25 cellular contexts compared by ENCODE assay signal in the genomic region with DNA sequence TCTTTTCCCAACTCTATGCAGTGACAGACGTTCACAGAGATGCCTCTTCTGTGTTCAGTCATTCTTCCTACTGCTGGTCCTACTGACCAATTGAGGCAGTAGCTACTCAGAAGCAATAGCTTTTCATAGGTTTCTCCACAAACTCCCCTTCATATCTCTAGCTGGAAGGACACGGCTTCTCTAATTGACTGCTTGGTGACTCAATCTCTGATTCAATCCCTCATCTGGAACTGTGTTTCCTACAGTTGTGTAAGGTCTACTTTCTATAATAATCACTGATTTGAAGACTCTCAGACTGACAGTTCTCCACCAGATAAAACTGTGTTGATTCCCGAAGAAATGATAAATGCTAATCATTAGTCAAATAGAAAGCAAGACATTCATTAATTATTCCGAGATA.
"Had no signal": no experiment of that assay in that cellular context is flagged by ENCODE, and none has a peak within 500 bp of the region (broad histone marks: within the 10 kb centered on the region; RNA-seq: fewer than 3 reads in every experiment).

No MANE protein-coding gene starts in this region.

- H3K4me3 Mint-ChIP-seq: activated CD8-positive, alpha-beta T cell treated with anti-CD3 and anti-CD28 coated beads, Interleukin-2, amount 10 ng/mL, durations not matched to agents 7 days and 5 days; activated naive CD8-positive, alpha-beta T cell treated with anti-CD3 and anti-CD28 coated beads, Interleukin-2, amount 10 ng/mL, durations not matched to agents 7 days and 5 days; endodermal cell; nephron; T-cell had no signal

- H3K4me1 ChIP-seq: heart right ventricle, prostate gland, spleen, thyroid gland, upper lobe of right lung had no signal

- H3K36me3 ChIP-seq: cardiac muscle cell, heart right ventricle, neutrophil, ovary, prostate gland, spleen, thyroid gland, upper lobe of right lung had no signal

- H3K4me3 ChIP-seq: cardiac muscle cell, heart right ventricle, ovary, prostate gland, spleen, thyroid gland, upper lobe of right lung had no signal

- H3K27me3 ChIP-seq: cardiac muscle cell, neutrophil, thyroid gland, upper lobe of right lung had no signal

- H3K9me3 ChIP-seq: heart right ventricle, neutrophil, ovary, prostate gland, spleen, thyroid gland, upper lobe of right lung had no signal

- H3K27me3 Mint-ChIP-seq: T-cell had no signal

- H3K36me3 Mint-ChIP-seq: T-cell had no signal

- H3K27ac Mint-ChIP-seq: activated CD8-positive, alpha-beta T cell treated with anti-CD3 and anti-CD28 coated beads, Interleukin-2, amount 10 ng/mL, durations not matched to agents 7 days and 5 days; activated naive CD8-positive, alpha-beta T cell treated with anti-CD3 and anti-CD28 coated beads, Interleukin-2, amount 10 ng/mL, durations not matched to agents 7 days and 5 days; activated T-helper 1 cell treated with anti-CD3 and anti-CD28 coated beads, Interleukin-12 subunit alpha, Interleukin-12 subunit beta, Interleukin-2, Interleukin-4 antibody, amounts not matched to agents 30 ng/mL and 10 ng/mL and 1 ng/mL, durations not matched to agents 14 hours and 24 hours and 36 hours; endodermal cell; nephron had no signal

- H3K9me3 Mint-ChIP-seq: activated naive CD8-positive, alpha-beta T cell treated with anti-CD3 and anti-CD28 coated beads, Interleukin-2, amount 10 ng/mL, durations not matched to agents 7 days and 5 days; activated T-helper 1 cell treated with anti-CD3 and anti-CD28 coated beads, Interleukin-12 subunit alpha, Interleukin-12 subunit beta, Interleukin-2, Interleukin-4 antibody, amounts not matched to agents 30 ng/mL and 10 ng/mL and 1 ng/mL, durations not matched to agents 14 hours and 24 hours and 36 hours; endodermal cell; nephron; T-cell had no signal

- DNase-seq: activated CD4-positive, alpha-beta T cell treated with anti-CD3 and anti-CD28 coated beads for 4 hours; activated CD4-positive, CD25-positive, alpha-beta regulatory T cell; activated CD8-positive, alpha-beta T cell treated with anti-CD3 and anti-CD28 coated beads, Interleukin-2, amount 10 ng/mL, durations not matched to agents 7 days and 5 days; activated gamma-delta T cell treated with Interleukin-2 at 50 U/mL for 16 hours; activated naive CD8-positive, alpha-beta T cell treated with anti-CD3 and anti-CD28 coated beads, Interleukin-2, amount 10 ng/mL, durations not matched to agents 7 days and 5 days; amygdala; cortex of kidney; endodermal cell; heart right ventricle; kidney; left ventricle myocardium superior; ovary; spleen; stimulated activated CD4-positive, alpha-beta T cell treated with anti-CD3 and anti-CD28 coated beads, Interleukin-4, amount 100 ng/mL, for 4 hours; stimulated activated naive CD8-positive, alpha-beta T cell treated with anti-CD3 and anti-CD28 coated beads, Interleukin-15, Interleukin-2, amounts not matched to agents 100 U/mL and 50 U/mL, for 24 hours; T-cell; T-helper 9 cell; thyroid gland; upper lobe of right lung had no signal

- H3K27ac ChIP-seq: cardiac muscle cell, epithelial cell of prostate, heart right ventricle, neutrophil, ovary, prostate gland, spleen, thyroid gland, upper lobe of right lung had no signal

- ATAC-seq: activated CD8-positive, alpha-beta T cell treated with anti-CD3 and anti-CD28 coated beads, Interleukin-2, amount 10 ng/mL, durations not matched to agents 7 days and 5 days; heart right ventricle; left ventricle myocardium superior; stimulated activated naive CD8-positive, alpha-beta T cell treated with anti-CD3 and anti-CD28 coated beads, Interleukin-15, Interleukin-2, amounts not matched to agents 100 U/mL and 50 U/mL, for 24 hours; T-cell; upper lobe of right lung had no signal

- H3K4me1 Mint-ChIP-seq: nephron had no signal
